ENCODE assay signal across 1 cellular context in genomic region chr20:22472386-22472785, GRCh38.
TF ChIP-seq lines count a peak whose summit lies in the region.

No MANE protein-coding gene starts in this region.

TF ChIP-seq in HepG2, 621 proteins besides CTCF, POLR2A, EP300 and RAD21 (continued from another document):
- peak; percentile 43; the same call in 1 of the 2 replicates for TF ChIP-seq ZFP91 (CRISPR knock-in tag; IDR thresholded peaks at IDR 0.05; ENCODE audit: borderline replicate concordance)
